In the genomic region with DNA sequence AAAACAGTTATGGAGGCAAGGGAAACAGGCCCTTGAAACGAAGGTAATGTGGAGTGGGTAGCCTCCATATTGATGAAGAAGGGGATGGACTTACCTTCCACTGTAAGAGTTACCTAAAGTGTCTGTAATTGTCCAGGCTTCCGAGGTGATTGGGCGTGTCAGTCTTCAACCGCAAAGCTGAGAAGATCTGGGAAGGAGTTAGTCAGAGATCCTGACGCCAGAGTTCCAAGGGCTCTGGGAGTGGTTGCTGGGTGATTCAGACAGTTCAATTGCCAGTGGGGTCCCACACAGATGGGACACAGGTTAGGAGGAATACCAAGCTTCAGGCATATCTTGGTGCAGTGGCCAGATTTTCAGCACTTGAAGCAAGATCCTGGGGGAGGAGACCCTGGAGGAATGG, we compare ENCODE assay signal across 17 cellular contexts.
A peak's percentile ranks its signal among the peaks of the same experiment; 100 is the strongest.
DNase-seq lines count a peak whose midpoint lies in the region; ATAC-seq and TF ChIP-seq lines count a peak whose summit lies in the region.
"Had no signal": no experiment of that assay in that cellular context is flagged by ENCODE, and none has a peak within 500 bp of the region (broad histone marks: within the 10 kb centered on the region; RNA-seq: fewer than 3 reads in every experiment).

No MANE protein-coding gene starts in this region.

- H3K14ac ChIP-seq in mesenchymal stem cell (ENCODE audit: low read length in 2 of 2), result no peak overlapping the region

- no peak overlapping the region for H2AK5ac ChIP-seq in mesenchymal stem cell (ENCODE audit: low read length, severe bottlenecking)

- H3K27ac ChIP-seq in mesenchymal stem cell (ENCODE audit: low read length, poor library complexity, severe bottlenecking), result no peak overlapping the region
- H3K27ac ChIP-seq: GM23248 had no signal

- H3K9ac ChIP-seq in mesenchymal stem cell (ENCODE audit: low read length), result no peak overlapping the region
- H3K9ac ChIP-seq: GM23248 had no signal

- H3K36me3 ChIP-seq in MG63, result no peaks in the 10 kb centered on the region
- no peaks in the 10 kb centered on the region for H3K36me3 ChIP-seq in mesenchymal stem cell (ENCODE audit: control insufficient read depth in 1 of 2, insufficient read depth in 2 of 2, low read depth in 1 of 2, low read length in 2 of 2)

- H3K4ac ChIP-seq in mesenchymal stem cell (ENCODE audit: low read depth in 1 of 2, low read length in 2 of 2), result no peak overlapping the region

- H4K91ac ChIP-seq in mesenchymal stem cell (ENCODE audit: low read length), result no peak overlapping the region

- H2BK15ac ChIP-seq in mesenchymal stem cell (ENCODE audit: low read depth, poor library complexity, severe bottlenecking), result no peak overlapping the region

- H2BK5ac ChIP-seq in mesenchymal stem cell (ENCODE audit: low read depth, low read length, poor library complexity, severe bottlenecking), result no peak overlapping the region

- H3K27me3 ChIP-seq in MG63 (no peaks in the 10 kb centered on the region), mesenchymal stem cell (ENCODE audit: control insufficient read depth in 1 of 2, insufficient read depth in 1 of 2, low read length in 2 of 2) (no peaks in the 10 kb centered on the region)

- H3K4me2 ChIP-seq in mesenchymal stem cell (ENCODE audit: low read length, poor library complexity, severe bottlenecking), result no peak overlapping the region

- no peak overlapping the region for H3K18ac ChIP-seq in mesenchymal stem cell (ENCODE audit: low read depth in 1 of 2, low read length in 2 of 2)

- no peaks in the 10 kb centered on the region for H3K79me1 ChIP-seq in mesenchymal stem cell (replicated peaks; ENCODE audit: low read length, poor library complexity, severe bottlenecking)

- no peak overlapping the region for H2AFZ ChIP-seq in mesenchymal stem cell (ENCODE audit: low read depth, low read length)
- H2AFZ ChIP-seq: GM23248 had no signal

- no peaks in the 10 kb centered on the region for H3K4me1 ChIP-seq in mesenchymal stem cell (ENCODE audit: control insufficient read depth, insufficient read depth, low read depth, low read length)

- H3K23ac ChIP-seq in mesenchymal stem cell (ENCODE audit: low read length in 2 of 2), result no peak overlapping the region

- H3K4me3 ChIP-seq in MG63, result no peak overlapping the region
- H3K4me3 ChIP-seq in epithelial cell of esophagus (ENCODE audit: low read length), result no peak overlapping the region
- no peak overlapping the region for H3K4me3 ChIP-seq in mesenchymal stem cell (ENCODE audit: insufficient read depth in 1 of 2, low read depth in 1 of 2, low read length in 2 of 2)
- H3K4me3 ChIP-seq: GM23248 had no signal

- peak; percentile 2 for DNase-seq in H4 (ENCODE audit: low spot score)
- peak; percentile 1 for DNase-seq in MG63
- DNase-seq in epithelial cell of esophagus (ENCODE audit: low read depth), result peak; percentile 14
- DNase-seq in mesenchymal stem cell, result no peak
- DNase-seq in GM20000 (ENCODE audit: low spot score), result no peak
- DNase-seq: 8988T; C1 segment of cervical spinal cord; Calu3; CD4-positive, alpha-beta memory T cell; COR-L47; DMS53; DMS79 treated with DMSO at 0.1 percent for 48 hours; GF-D8; GM23248; H9 had no signal

- no peak for ATAC-seq in HG03439 (IDR thresholded peaks at IDR 0.05; ENCODE audit: unreplicated experiment)
- ATAC-seq: HCT116 had no signal

- H2BK120ac ChIP-seq in mesenchymal stem cell (ENCODE audit: low read depth, low read length), result no peak overlapping the region

- H2BK12ac ChIP-seq in mesenchymal stem cell (ENCODE audit: low read length in 2 of 2), result no peak overlapping the region

- no peak overlapping the region for H4K8ac ChIP-seq in mesenchymal stem cell (ENCODE audit: low read length)

- no peaks in the 10 kb centered on the region for H3K9me3 ChIP-seq in MG63
- H3K9me3 ChIP-seq in mesenchymal stem cell (ENCODE audit: control insufficient read depth, low read length), result no peaks in the 10 kb centered on the region

- 79% methylated on average over 5 of the region's 5 CpGs for WGBS in mesenchymal stem cell

- TF ChIP-seq CTCF in epithelial cell of esophagus (IDR thresholded peaks at IDR 0.05; ENCODE audit: insufficient read depth, low read depth, low read length, missing control alignments), result no peak
- no peak for TF ChIP-seq CTCF in GM20000 (IDR thresholded peaks at IDR 0.05; ENCODE audit: extremely low read depth, missing control alignments)

Comparison
In these comparisons a context has a peak if more than half of its experiments do, and no peak if none do; other contexts are left out.
1. DNase-seq: peak in H4 (single experiment), MG63 (single experiment) and epithelial cell of esophagus (single experiment); none in mesenchymal stem cell (single experiment) and GM20000 (single experiment).